In the genomic region with DNA sequence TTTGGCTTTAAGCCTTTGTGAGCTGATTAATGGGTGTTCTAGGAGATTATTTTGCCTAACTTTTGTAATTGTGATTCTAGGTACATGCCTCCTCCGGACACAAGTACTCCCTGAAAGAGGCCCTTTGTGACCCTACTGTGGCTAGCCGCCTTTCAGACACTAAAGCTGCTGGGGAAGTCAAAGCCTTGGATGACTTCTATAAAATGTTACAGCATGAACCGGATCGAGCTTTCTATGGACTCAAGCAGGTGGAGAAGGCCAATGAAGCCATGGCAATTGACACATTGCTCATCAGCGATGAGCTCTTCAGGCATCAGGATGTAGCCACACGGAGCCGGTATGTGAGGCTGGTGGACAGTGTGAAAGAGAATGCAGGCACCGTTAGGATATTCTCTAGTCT, we compare ENCODE assay signal across 8 cellular contexts. TPM values are rescaled to one million over a fixed set of nuclear protein-coding genes. Genes with fewer than 3 reads are reported as not detected.
DNase-seq lines count a peak whose midpoint lies in the region; ATAC-seq lines count a peak whose summit lies in the region.

No MANE protein-coding gene starts in this region.

- peaks cover 20% of the 10 kb centered on the region for H3K4me1 ChIP-seq in effector memory CD4-positive, alpha-beta T cell (ENCODE audit: control insufficient read depth, insufficient read depth, low read length, poor library complexity, severe bottlenecking)

- H3K4me1 Mint-ChIP-seq in naive thymus-derived CD8-positive, alpha-beta T cell = peaks cover 35 to 73% (median 65%) of the 10 kb centered on the region in 4 donors

- H3K27me3 ChIP-seq in effector memory CD4-positive, alpha-beta T cell (replicated peaks; ENCODE audit: control insufficient read depth, insufficient read depth, low read length, poor library complexity, severe bottlenecking) = no peaks in the 10 kb centered on the region

- H3K27me3 Mint-ChIP-seq in naive thymus-derived CD8-positive, alpha-beta T cell = no peaks in the 10 kb centered on the region

- H3K4me3 ChIP-seq in effector memory CD4-positive, alpha-beta T cell (ENCODE audit: insufficient read depth, low read depth, low read length, poor library complexity, severe bottlenecking) = peak overlapping the region; percentile 88

- peaks cover 3 to 26% (median 4%) of the 10 kb centered on the region in 3 donors for H3K36me3 Mint-ChIP-seq in naive thymus-derived CD8-positive, alpha-beta T cell

- peak overlapping the region in 9 of 10 donors; percentile 27 to 98 (median 95) for H3K27ac Mint-ChIP-seq in naive thymus-derived CD8-positive, alpha-beta T cell

- no peaks in the 10 kb centered on the region for H3K9me3 ChIP-seq in effector memory CD4-positive, alpha-beta T cell (ENCODE audit: control insufficient read depth, low read length)

- peak overlapping the region; percentile 93 to 99 (median 96) for H3K4me3 Mint-ChIP-seq in naive thymus-derived CD8-positive, alpha-beta T cell

- no peak overlapping the region for H3K27ac ChIP-seq in effector memory CD4-positive, alpha-beta T cell (ENCODE audit: insufficient read depth, low read length, poor library complexity, severe bottlenecking)

- H3K9me3 Mint-ChIP-seq in naive thymus-derived CD8-positive, alpha-beta T cell = no peaks in the 10 kb centered on the region

- no peaks in the 10 kb centered on the region for H3K36me3 ChIP-seq in effector memory CD4-positive, alpha-beta T cell (ENCODE audit: control insufficient read depth, insufficient read depth, low read length)

- DNase-seq in DMS 273 (lab: John Stamatoyannopoulos, UW; ENCODE audit: unreplicated experiment) (peak; percentile 8), DMS 273 treated with DMSO at 0.1 percent for 48 hours (lab: John Stamatoyannopoulos, UW) (no peak), RKO (ENCODE audit: low spot score) (peak; percentile 78)
- no peak for DNase-seq in effector memory CD4-positive, alpha-beta T cell
- no peak for DNase-seq in naive thymus-derived CD8-positive, alpha-beta T cell
- DNase-seq in stimulated activated CD4-positive, alpha-beta T cell treated with anti-CD3 and anti-CD28 coated beads, Interleukin-15, amount 100 ng/mL, for 24 hours = no peak

- ATAC-seq in naive thymus-derived CD8-positive, alpha-beta T cell = no peak
- no peak for ATAC-seq in GM18861 (IDR thresholded peaks at IDR 0.05; ENCODE audit: unreplicated experiment)
- ATAC-seq in HG03135 (IDR thresholded peaks at IDR 0.05; ENCODE audit: unreplicated experiment) = no peak

- POLR2A ChIA-PET in naive thymus-derived CD8-positive, alpha-beta T cell (lab: Charles Lee) = interaction anchor here (1.4 kb wide), 1 partner anchor 11 kb away, joined by 5 read pairs; no protein-coding TSS in a partner anchor

RNA-seq across cellular contexts. Expression of a gene that starts 13.6 kb away (rescaled TPM):
- 1 to 10 TPM; 3.9 to 4.6 TPM for total RNA-seq in naive thymus-derived CD8-positive, alpha-beta T cell
- polyA plus RNA-seq in naive thymus-derived CD8-positive, alpha-beta T cell = 1 to 10 TPM in 1 of 3 donors, under 1 TPM in 2; 0.27 to 1.1 (median 0.83) TPM

RNA-seq across cellular contexts. Expression of a gene that starts 13.6 kb away (rescaled TPM):
- 1 to 10 TPM; 7.4 to 8.5 TPM for total RNA-seq in naive thymus-derived CD8-positive, alpha-beta T cell
- polyA plus RNA-seq in naive thymus-derived CD8-positive, alpha-beta T cell = 1 to 10 TPM; 2.2 to 4.5 (median 2.6) TPM

Comparison
In these comparisons a context has a peak if more than half of its experiments do, and no peak if none do; other contexts are left out.
1. DNase-seq: peak in DMS 273 (single experiment) and RKO (single experiment); none in DMS 273 treated with DMSO at 0.1 percent for 48 hours (single experiment), effector memory CD4-positive, alpha-beta T cell (0 of 3), naive thymus-derived CD8-positive, alpha-beta T cell (0 of 10) and stimulated activated CD4-positive, alpha-beta T cell treated with anti-CD3 and anti-CD28 coated beads, Interleukin-15, amount 100 ng/mL, for 24 hours (single experiment).